8 cellular contexts compared by ENCODE assay signal in the genomic region with DNA sequence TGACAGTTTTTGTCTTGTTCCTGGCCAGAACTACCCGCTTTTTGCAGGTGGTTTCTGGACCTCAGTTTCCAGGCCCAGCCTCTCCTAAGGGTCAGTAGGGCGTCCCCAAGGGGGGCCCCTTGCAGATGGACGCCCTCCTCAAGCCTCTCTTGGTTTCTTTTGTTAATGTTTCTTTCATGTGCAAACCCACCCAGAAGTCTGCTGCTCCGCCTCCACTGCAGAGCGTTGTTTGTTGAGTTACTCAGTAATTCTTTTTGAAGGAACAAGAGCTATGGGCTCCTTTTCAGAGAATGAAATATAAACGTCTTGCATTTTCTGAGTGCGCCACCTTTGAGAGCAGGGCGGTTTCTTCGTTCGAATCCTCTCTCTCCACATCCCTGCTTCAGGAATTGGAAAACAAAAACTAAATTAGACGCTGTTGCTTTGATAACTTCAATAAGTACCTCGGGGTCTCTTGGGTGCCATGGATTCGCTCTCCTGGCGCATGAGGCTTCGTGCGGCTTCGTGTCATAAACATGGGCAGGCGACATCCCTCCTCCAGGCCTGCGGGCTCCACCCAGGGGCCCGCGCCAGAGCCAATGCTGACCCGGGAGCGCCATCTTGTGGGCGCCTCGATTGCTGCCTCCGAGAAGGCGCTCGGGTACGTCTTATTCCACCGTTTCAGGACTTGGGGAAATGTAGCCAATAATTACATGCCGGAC. TPM values are rescaled to one million over a fixed set of nuclear protein-coding genes. Genes with fewer than 3 reads are reported as not detected.
DNase-seq lines count a peak whose midpoint lies in the region; ATAC-seq, FAIRE-seq and TF ChIP-seq lines count a peak whose summit lies in the region.

No MANE protein-coding gene starts in this region.

- peak; percentile 98 to 100 for ATAC-seq in A549
- ATAC-seq in GM18519 (IDR thresholded peaks at IDR 0.05; ENCODE audit: low FRiP score, unreplicated experiment): peak; percentile 90
- ATAC-seq in HG03139 (IDR thresholded peaks at IDR 0.05; ENCODE audit: unreplicated experiment): peak; percentile 98
- peak; percentile 100 for ATAC-seq in left lung

- POLR2A ChIA-PET in A549 (lab: Yijun Ruan, JAX): no interaction called here

- TF ChIP-seq EP300 in A549 (IDR thresholded peaks at IDR 0.05): no peak

- H3K4me1 ChIP-seq in A549: no peaks in the 10 kb centered on the region
- peaks cover 4 to 7% of the 10 kb centered on the region in 2 donors for H3K4me1 ChIP-seq in left lung

- 30% methylated on average over 29 of the region's 31 CpGs for WGBS in A549 (ENCODE audit: missing lambda C conversion rate)

- TF ChIP-seq POLR2A in A549 (IDR thresholded peaks at IDR 0.05; ENCODE audit: low read length): no peak

- no peak overlapping the region for H3K27ac ChIP-seq in A549
- H3K27ac ChIP-seq in left lung: no peak overlapping the region

- H3K4me3 ChIP-seq in A549: no peak overlapping the region
- H3K4me3 ChIP-seq in left lung: no peak overlapping the region

- H3K27me3 Mint-ChIP-seq in chondrocyte (ENCODE audit: low read depth): peaks cover 19% of the 10 kb centered on the region

- DNase-seq in A549 (ENCODE audit: low read depth in 1 of 2, low spot score in 1 of 2) (peak; percentile 79 to 88), NCI-H460 (ENCODE audit: extremely low read depth, low read depth) (peak; percentile 78), chondrocyte (ENCODE audit: low spot score) (no peak), left lung (peak; percentile 74 to 92)
- DNase-seq in activated CD4-positive, alpha-beta T cell treated with anti-CD3 and anti-CD28 coated beads for 4 hours: peak; percentile 70 to 80
- DNase-seq in stimulated activated CD4-positive, alpha-beta T cell treated with anti-CD3 and anti-CD28 coated beads, Interleukin-4, amount 100 ng/mL, for 1 hour: peak; percentile 85

- no peak for FAIRE-seq in A549 (lab: Jason Lieb, UNC)

- H3K36me3 ChIP-seq in left lung: no peaks in the 10 kb centered on the region

- no peaks in the 10 kb centered on the region for H3K9me3 Mint-ChIP-seq in chondrocyte (ENCODE audit: low read depth)

- peak overlapping the region; percentile 63 for H3K4me2 ChIP-seq in A549

- no peaks in the 10 kb centered on the region for H3K27me3 ChIP-seq in left lung

- peaks cover 9% of the 10 kb centered on the region for H3K4me1 Mint-ChIP-seq in chondrocyte (ENCODE audit: low read depth)

- intact Hi-C loops in left lung (cut with DNase I): no loop called here

- no peak overlapping the region for H3K27ac Mint-ChIP-seq in chondrocyte (ENCODE audit: unreplicated experiment)

- CTCF ChIA-PET in A549 (lab: Yijun Ruan, JAX): interaction anchor here (0.7 to 4.6 kb wide), 46 partner anchors 8 to 1094 kb away, joined by 3 to 39 read pairs (median 4); no protein-coding TSS in a partner anchor

- peak overlapping the region; percentile 64 for H3K4me3 Mint-ChIP-seq in chondrocyte (ENCODE audit: unreplicated experiment)

- peak; percentile 93 for TF ChIP-seq CTCF in A549 (IDR thresholded peaks at IDR 0.05)
- peak; percentile 100 for TF ChIP-seq CTCF in chondrocyte (IDR thresholded peaks at IDR 0.05)
- peak; percentile 83 to 90 for TF ChIP-seq CTCF in left lung (IDR thresholded peaks at IDR 0.05)

- no peaks in the 10 kb centered on the region for H3K36me3 Mint-ChIP-seq in chondrocyte (ENCODE audit: low read depth)

- peak; percentile 90 to 94 for TF ChIP-seq RAD21 in A549 (conservative IDR thresholded peaks at IDR 0.05 in 1 of 2, IDR thresholded peaks at IDR 0.05 in 1 of 2)

- H3K9me3 ChIP-seq in A549: no peaks in the 10 kb centered on the region
- H3K9me3 ChIP-seq in left lung: no peaks in the 10 kb centered on the region

TF ChIP-seq in A549, 52 proteins besides CTCF, POLR2A, EP300 and RAD21:
- TF ChIP-seq, protein P1, sequence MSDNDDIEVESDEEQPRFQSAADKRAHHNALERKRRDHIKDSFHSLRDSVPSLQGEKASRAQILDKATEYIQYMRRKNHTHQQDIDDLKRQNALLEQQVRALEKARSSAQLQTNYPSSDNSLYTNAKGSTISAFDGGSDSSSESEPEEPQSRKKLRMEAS (IDR thresholded peaks at IDR 0.05): peak; percentile 95
- TF ChIP-seq SMC3 (IDR thresholded peaks at IDR 0.05) (peak; percentile 89), MAFK (IDR thresholded peaks at IDR 0.05; ENCODE audit: partially characterized antibody) (no peak)
- TF ChIP-seq, protein P2, sequence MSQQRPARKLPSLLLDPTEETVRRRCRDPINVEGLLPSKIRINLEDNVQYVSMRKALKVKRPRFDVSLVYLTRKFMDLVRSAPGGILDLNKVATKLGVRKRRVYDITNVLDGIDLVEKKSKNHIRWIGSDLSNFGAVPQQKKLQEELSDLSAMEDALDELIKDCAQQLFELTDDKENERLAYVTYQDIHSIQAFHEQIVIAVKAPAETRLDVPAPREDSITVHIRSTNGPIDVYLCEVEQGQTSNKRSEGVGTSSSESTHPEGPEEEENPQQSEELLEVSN (IDR thresholded peaks at IDR 0.05; ENCODE audit: borderline replicate concordance, low read depth): peak; percentile 96

RNA-seq across cellular contexts. Expression of a gene that starts 38.3 kb away (rescaled TPM):
- polyA plus RNA-seq in A549 (2011; rRNA removed) (not detected in 2 replicates), A549 (2017; fragmentation: RNase III; extraction: RNeasy Plus Mini Kit Qiagen cat#74134 plus additional on column Dnase treatment) (not detected in 3 replicates)
- not detected in 2 replicates for polyA plus RNA-seq in A549 (2012; cell fraction: cytosol; rRNA removed)
- polyA plus RNA-seq in A549 (2012; cell fraction: nucleus; rRNA removed): not detected in 2 replicates
- not detected in 2 replicates for polyA minus RNA-seq in A549 (2011; rRNA and poly(A)+ RNA removed)
- total RNA-seq in NCI-H460 (2014; rRNA removed; shearing (Covaris generic)): not detected in 2 replicates
- not detected in 2 replicates for polyA plus RNA-seq in NCI-H460 (2014; cell fraction: nucleus; rRNA removed)
- total RNA-seq in chondrocyte (not detected in 3 replicates), left lung (1 to 10 TPM; 1.5 to 1.7 TPM)
